1 cellular context compared by ENCODE assay signal in the genomic region with DNA sequence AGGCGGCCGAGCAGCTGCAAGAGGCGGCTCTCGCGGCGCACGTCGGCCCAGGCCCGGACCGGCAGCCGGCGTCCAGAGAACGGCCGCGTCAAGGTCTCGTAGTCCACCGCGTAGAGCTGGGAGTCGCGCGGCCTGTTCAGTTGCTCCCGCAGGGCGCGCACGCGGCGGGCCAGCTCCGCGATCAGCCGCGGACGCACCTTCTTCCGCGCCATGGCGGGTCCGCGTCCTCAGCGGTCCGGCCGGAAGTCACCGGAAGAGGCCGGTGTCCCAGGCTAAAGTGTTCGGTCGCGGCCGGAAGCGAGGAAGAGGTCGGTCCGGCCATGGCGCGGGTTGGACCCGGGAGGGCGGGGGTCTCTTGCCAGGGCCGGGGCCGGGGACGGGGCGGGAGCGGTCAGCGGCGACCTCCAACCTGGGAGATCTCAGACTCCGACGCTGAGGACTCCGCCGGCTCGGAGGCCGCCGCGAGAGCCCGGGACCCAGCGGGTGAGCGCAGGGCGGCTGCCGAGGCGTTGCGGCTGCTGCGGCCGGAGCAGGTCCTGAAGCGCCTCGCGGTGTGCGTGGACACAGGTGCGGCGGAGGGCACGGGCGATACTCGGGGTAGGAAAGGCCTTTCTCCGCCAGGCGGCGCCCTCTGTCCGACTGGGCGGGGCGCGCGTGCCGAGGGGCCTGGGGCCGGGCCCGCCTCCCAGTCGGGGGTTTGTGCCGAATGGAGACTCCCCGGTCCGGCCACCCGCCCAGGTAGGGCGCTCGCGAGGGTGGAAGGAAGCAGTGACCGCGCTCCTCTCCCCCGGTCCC.
TF ChIP-seq lines count a peak whose summit lies in the region.

A gene (minus strand): TSS at position 227 of the 795 bp plus-strand sequence. CDS start 15 bp downstream, at position 212.

TF ChIP-seq in HepG2, 621 proteins besides CTCF, POLR2A, EP300 and RAD21 (continued from another document and continues in another):
- no peak for TF ChIP-seq SNAI1 (CRISPR knock-in tag; IDR thresholded peaks at IDR 0.05; ENCODE audit: borderline replicate concordance)
- TF ChIP-seq ZMAT3 (CRISPR knock-in tag; conservative IDR thresholded peaks at IDR 0.05) = peak; percentile 92
- TF ChIP-seq, protein P1, sequence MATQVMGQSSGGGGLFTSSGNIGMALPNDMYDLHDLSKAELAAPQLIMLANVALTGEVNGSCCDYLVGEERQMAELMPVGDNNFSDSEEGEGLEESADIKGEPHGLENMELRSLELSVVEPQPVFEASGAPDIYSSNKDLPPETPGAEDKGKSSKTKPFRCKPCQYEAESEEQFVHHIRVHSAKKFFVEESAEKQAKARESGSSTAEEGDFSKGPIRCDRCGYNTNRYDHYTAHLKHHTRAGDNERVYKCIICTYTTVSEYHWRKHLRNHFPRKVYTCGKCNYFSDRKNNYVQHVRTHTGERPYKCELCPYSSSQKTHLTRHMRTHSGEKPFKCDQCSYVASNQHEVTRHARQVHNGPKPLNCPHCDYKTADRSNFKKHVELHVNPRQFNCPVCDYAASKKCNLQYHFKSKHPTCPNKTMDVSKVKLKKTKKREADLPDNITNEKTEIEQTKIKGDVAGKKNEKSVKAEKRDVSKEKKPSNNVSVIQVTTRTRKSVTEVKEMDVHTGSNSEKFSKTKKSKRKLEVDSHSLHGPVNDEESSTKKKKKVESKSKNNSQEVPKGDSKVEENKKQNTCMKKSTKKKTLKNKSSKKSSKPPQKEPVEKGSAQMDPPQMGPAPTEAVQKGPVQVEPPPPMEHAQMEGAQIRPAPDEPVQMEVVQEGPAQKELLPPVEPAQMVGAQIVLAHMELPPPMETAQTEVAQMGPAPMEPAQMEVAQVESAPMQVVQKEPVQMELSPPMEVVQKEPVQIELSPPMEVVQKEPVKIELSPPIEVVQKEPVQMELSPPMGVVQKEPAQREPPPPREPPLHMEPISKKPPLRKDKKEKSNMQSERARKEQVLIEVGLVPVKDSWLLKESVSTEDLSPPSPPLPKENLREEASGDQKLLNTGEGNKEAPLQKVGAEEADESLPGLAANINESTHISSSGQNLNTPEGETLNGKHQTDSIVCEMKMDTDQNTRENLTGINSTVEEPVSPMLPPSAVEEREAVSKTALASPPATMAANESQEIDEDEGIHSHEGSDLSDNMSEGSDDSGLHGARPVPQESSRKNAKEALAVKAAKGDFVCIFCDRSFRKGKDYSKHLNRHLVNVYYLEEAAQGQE (IDR thresholded peaks at IDR 0.05; ENCODE audit: borderline replicate concordance in 1 of 2, low read depth in 1 of 2, low read length in 2 of 2) = peak in 1 of 2 experiments; percentile 24; a peak in 1 of 4 replicates
- no peak for TF ChIP-seq ZNF432 (CRISPR knock-in tag; IDR thresholded peaks at IDR 0.05; ENCODE audit: borderline replicate concordance)
- TF ChIP-seq, protein P2, sequence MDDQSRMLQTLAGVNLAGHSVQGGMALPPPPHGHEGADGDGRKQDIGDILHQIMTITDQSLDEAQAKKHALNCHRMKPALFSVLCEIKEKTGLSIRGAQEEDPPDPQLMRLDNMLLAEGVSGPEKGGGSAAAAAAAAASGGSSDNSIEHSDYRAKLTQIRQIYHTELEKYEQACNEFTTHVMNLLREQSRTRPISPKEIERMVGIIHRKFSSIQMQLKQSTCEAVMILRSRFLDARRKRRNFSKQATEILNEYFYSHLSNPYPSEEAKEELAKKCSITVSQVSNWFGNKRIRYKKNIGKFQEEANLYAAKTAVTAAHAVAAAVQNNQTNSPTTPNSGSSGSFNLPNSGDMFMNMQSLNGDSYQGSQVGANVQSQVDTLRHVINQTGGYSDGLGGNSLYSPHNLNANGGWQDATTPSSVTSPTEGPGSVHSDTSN (CRISPR knock-in tag; IDR thresholded peaks at IDR 0.05; ENCODE audit: borderline replicate concordance) = 0 out of 2 replicates have a peak, but pooled peaks have one; percentile 48
- no peak; the same call in 1 of the 2 replicates for TF ChIP-seq ZNF607 (CRISPR knock-in tag; IDR thresholded peaks at IDR 0.05; ENCODE audit: borderline replicate concordance)
- TF ChIP-seq GABPA (IDR thresholded peaks at IDR 0.05; ENCODE audit: low read depth, low read length) = peak; percentile 92
- TF ChIP-seq GABPA (CRISPR knock-in tag; IDR thresholded peaks at IDR 0.05; ENCODE audit: low read depth) = peak; percentile 91
- TF ChIP-seq HMGA1 (CRISPR knock-in tag; conservative IDR thresholded peaks at IDR 0.05) = no peak
- no peak for TF ChIP-seq PTBP1 (IDR thresholded peaks at IDR 0.05; ENCODE audit: low read depth, low read length, poor library complexity, severe bottlenecking)
- TF ChIP-seq, protein P3, sequence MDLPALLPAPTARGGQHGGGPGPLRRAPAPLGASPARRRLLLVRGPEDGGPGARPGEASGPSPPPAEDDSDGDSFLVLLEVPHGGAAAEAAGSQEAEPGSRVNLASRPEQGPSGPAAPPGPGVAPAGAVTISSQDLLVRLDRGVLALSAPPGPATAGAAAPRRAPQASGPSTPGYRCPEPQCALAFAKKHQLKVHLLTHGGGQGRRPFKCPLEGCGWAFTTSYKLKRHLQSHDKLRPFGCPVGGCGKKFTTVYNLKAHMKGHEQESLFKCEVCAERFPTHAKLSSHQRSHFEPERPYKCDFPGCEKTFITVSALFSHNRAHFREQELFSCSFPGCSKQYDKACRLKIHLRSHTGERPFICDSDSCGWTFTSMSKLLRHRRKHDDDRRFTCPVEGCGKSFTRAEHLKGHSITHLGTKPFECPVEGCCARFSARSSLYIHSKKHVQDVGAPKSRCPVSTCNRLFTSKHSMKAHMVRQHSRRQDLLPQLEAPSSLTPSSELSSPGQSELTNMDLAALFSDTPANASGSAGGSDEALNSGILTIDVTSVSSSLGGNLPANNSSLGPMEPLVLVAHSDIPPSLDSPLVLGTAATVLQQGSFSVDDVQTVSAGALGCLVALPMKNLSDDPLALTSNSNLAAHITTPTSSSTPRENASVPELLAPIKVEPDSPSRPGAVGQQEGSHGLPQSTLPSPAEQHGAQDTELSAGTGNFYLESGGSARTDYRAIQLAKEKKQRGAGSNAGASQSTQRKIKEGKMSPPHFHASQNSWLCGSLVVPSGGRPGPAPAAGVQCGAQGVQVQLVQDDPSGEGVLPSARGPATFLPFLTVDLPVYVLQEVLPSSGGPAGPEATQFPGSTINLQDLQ (CRISPR knock-in tag; IDR thresholded peaks at IDR 0.05) = peak; percentile 85; the same call in 1 of the 2 replicates
- TF ChIP-seq NCOA1 (CRISPR knock-in tag; IDR thresholded peaks at IDR 0.05) = peak; percentile 97
- peak; percentile 91 for TF ChIP-seq CBFB (CRISPR knock-in tag; IDR thresholded peaks at IDR 0.05)
- peak; percentile 88 for TF ChIP-seq HOXA5 (CRISPR knock-in tag; IDR thresholded peaks at IDR 0.05)
- TF ChIP-seq SIX4 (CRISPR knock-in tag; IDR thresholded peaks at IDR 0.05) = no peak
- TF ChIP-seq ZNF792 (CRISPR knock-in tag; IDR thresholded peaks at IDR 0.05) = peak; percentile 74
- peak; percentile 92; the same call in 1 of the 2 replicates for TF ChIP-seq ZNF558 (CRISPR knock-in tag; IDR thresholded peaks at IDR 0.05; ENCODE audit: borderline replicate concordance)
- no peak; the same call in 1 of the 2 replicates for TF ChIP-seq ISX (CRISPR knock-in tag; conservative IDR thresholded peaks at IDR 0.05)
- no peak for TF ChIP-seq ZNF138 (CRISPR knock-in tag; IDR thresholded peaks at IDR 0.05; ENCODE audit: low read depth)
- peak; percentile 39 for TF ChIP-seq RBM39 (IDR thresholded peaks at IDR 0.05; ENCODE audit: low read depth, low read length, poor library complexity, severe bottlenecking)
- TF ChIP-seq ZFP36L2 (CRISPR knock-in tag; IDR thresholded peaks at IDR 0.05) = no peak
- peak; percentile 89 for TF ChIP-seq ZSCAN31 (CRISPR knock-in tag; IDR thresholded peaks at IDR 0.05; ENCODE audit: low read depth)
- TF ChIP-seq NFKB2 (CRISPR knock-in tag; IDR thresholded peaks at IDR 0.05; ENCODE audit: borderline replicate concordance) = peak; percentile 72; the same call in 1 of the 2 replicates
- peak; percentile 71; the same call in 1 of the 2 replicates for TF ChIP-seq ZNF746 (CRISPR knock-in tag; IDR thresholded peaks at IDR 0.05)
- TF ChIP-seq ONECUT2 (CRISPR knock-in tag; IDR thresholded peaks at IDR 0.05) = no peak
- TF ChIP-seq ZNF331 (CRISPR knock-in tag; IDR thresholded peaks at IDR 0.05) = peak; percentile 36; the same call in 1 of the 2 replicates
- TF ChIP-seq, protein P4, sequence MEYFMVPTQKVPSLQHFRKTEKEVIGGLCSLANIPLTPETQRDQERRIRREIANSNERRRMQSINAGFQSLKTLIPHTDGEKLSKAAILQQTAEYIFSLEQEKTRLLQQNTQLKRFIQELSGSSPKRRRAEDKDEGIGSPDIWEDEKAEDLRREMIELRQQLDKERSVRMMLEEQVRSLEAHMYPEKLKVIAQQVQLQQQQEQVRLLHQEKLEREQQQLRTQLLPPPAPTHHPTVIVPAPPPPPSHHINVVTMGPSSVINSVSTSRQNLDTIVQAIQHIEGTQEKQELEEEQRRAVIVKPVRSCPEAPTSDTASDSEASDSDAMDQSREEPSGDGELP (IDR thresholded peaks at IDR 0.05; ENCODE audit: borderline replicate concordance, low read depth) = peak; percentile 6; the same call in 1 of the 2 replicates
- TF ChIP-seq, protein P5, sequence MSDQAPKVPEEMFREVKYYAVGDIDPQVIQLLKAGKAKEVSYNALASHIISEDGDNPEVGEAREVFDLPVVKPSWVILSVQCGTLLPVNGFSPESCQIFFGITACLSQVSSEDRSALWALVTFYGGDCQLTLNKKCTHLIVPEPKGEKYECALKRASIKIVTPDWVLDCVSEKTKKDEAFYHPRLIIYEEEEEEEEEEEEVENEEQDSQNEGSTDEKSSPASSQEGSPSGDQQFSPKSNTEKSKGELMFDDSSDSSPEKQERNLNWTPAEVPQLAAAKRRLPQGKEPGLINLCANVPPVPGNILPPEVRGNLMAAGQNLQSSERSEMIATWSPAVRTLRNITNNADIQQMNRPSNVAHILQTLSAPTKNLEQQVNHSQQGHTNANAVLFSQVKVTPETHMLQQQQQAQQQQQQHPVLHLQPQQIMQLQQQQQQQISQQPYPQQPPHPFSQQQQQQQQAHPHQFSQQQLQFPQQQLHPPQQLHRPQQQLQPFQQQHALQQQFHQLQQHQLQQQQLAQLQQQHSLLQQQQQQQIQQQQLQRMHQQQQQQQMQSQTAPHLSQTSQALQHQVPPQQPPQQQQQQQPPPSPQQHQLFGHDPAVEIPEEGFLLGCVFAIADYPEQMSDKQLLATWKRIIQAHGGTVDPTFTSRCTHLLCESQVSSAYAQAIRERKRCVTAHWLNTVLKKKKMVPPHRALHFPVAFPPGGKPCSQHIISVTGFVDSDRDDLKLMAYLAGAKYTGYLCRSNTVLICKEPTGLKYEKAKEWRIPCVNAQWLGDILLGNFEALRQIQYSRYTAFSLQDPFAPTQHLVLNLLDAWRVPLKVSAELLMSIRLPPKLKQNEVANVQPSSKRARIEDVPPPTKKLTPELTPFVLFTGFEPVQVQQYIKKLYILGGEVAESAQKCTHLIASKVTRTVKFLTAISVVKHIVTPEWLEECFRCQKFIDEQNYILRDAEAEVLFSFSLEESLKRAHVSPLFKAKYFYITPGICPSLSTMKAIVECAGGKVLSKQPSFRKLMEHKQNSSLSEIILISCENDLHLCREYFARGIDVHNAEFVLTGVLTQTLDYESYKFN (CRISPR knock-in tag; conservative IDR thresholded peaks at IDR 0.05) = peak; percentile 31; the same call in 1 of the 2 replicates
- TF ChIP-seq HDAC2 (CRISPR knock-in tag; IDR thresholded peaks at IDR 0.05) = peak; percentile 76
- peak; percentile 61; the same call in 1 of the 2 replicates for TF ChIP-seq ZSCAN9 (CRISPR knock-in tag; IDR thresholded peaks at IDR 0.05; ENCODE audit: borderline replicate concordance)
- TF ChIP-seq, protein P6, sequence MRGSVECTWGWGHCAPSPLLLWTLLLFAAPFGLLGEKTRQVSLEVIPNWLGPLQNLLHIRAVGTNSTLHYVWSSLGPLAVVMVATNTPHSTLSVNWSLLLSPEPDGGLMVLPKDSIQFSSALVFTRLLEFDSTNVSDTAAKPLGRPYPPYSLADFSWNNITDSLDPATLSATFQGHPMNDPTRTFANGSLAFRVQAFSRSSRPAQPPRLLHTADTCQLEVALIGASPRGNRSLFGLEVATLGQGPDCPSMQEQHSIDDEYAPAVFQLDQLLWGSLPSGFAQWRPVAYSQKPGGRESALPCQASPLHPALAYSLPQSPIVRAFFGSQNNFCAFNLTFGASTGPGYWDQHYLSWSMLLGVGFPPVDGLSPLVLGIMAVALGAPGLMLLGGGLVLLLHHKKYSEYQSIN (CRISPR knock-in tag; IDR thresholded peaks at IDR 0.05; ENCODE audit: borderline replicate concordance) = peak; percentile 40; the same call in 1 of the 2 replicates
- peak; percentile 82 for TF ChIP-seq ZNF431 (CRISPR knock-in tag; IDR thresholded peaks at IDR 0.05; ENCODE audit: borderline replicate concordance, low read depth)
- no peak for TF ChIP-seq MTA3 (CRISPR knock-in tag; IDR thresholded peaks at IDR 0.05)
- no peak for TF ChIP-seq ARID2 (CRISPR knock-in tag; IDR thresholded peaks at IDR 0.05; ENCODE audit: borderline replicate concordance)
- TF ChIP-seq, protein P7, sequence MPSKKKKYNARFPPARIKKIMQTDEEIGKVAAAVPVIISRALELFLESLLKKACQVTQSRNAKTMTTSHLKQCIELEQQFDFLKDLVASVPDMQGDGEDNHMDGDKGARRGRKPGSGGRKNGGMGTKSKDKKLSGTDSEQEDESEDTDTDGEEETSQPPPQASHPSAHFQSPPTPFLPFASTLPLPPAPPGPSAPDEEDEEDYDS (CRISPR knock-in tag; IDR thresholded peaks at IDR 0.05) = peak; percentile 29
- 0 out of 2 replicates have a peak, but pooled peaks have one; percentile 93 for TF ChIP-seq ZNF589 (CRISPR knock-in tag; conservative IDR thresholded peaks at IDR 0.05)
- no peak for TF ChIP-seq HNRNPH1 (optimal IDR thresholded peaks at IDR 0.05; ENCODE audit: low read depth, low read length)
- TF ChIP-seq GTF3A (CRISPR knock-in tag; conservative IDR thresholded peaks at IDR 0.05) = 0 out of 2 replicates have a peak, but pooled peaks have one; percentile 28
- TF ChIP-seq AGO2 (optimal IDR thresholded peaks at IDR 0.05; ENCODE audit: low read depth, low read length) = peak; percentile 87
- no peak for TF ChIP-seq TCF7 (IDR thresholded peaks at IDR 0.05; ENCODE audit: low read depth)
- TF ChIP-seq JDP2 (CRISPR knock-in tag; IDR thresholded peaks at IDR 0.05; ENCODE audit: borderline replicate concordance) = no peak
- TF ChIP-seq, protein P8, sequence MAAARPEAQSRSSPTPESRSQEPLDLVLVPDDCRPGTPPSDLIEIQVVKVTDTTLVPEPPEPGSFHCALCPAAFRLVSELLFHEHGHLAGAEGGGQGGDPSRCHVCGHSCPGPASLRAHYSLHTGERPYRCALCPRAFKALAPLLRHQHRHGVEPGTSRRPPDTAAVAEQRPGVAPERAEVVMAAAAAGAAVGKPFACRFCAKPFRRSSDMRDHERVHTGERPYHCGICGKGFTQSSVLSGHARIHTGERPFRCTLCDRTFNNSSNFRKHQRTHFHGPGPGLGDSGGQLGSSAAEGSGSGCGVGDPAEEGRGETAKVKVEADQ (CRISPR knock-in tag; IDR thresholded peaks at IDR 0.05; ENCODE audit: borderline replicate concordance) = peak; percentile 67; the same call in 1 of the 2 replicates
- TF ChIP-seq ZNF30 (CRISPR knock-in tag; IDR thresholded peaks at IDR 0.05) = peak; percentile 89
- peak; percentile 20; the same call in 1 of the 2 replicates for TF ChIP-seq GATAD2A (CRISPR knock-in tag; IDR thresholded peaks at IDR 0.05)
- TF ChIP-seq SP5 (CRISPR knock-in tag; IDR thresholded peaks at IDR 0.05; ENCODE audit: borderline replicate concordance, low read depth) = peak; percentile 80; the same call in 1 of the 2 replicates
- peak; percentile 45 for TF ChIP-seq NFYB (CRISPR knock-in tag; IDR thresholded peaks at IDR 0.05)
- TF ChIP-seq BCL6 (CRISPR knock-in tag; IDR thresholded peaks at IDR 0.05) = peak; percentile 45
